ENCODE assay signal across 13 cellular contexts in genomic region chr21:45513003-45513706, GRCh38. TPM values are rescaled to one million over a fixed set of nuclear protein-coding genes. Genes with fewer than 3 reads are reported as not detected.
DNase-seq lines count a peak whose midpoint lies in the region; ATAC-seq and TF ChIP-seq lines count a peak whose summit lies in the region.
"Had no signal": no experiment of that assay in that cellular context is flagged by ENCODE, and none has a peak within 500 bp of the region (broad histone marks: within the 10 kb centered on the region; RNA-seq: fewer than 3 reads in every experiment).

No MANE protein-coding gene starts in this region.

- H3K9me2 ChIP-seq in HCT116 (ENCODE audit: insufficient read depth): no peaks in the 10 kb centered on the region

- H3K9ac ChIP-seq in HCT116 (ENCODE audit: low read length): no peak overlapping the region

- TF ChIP-seq CTCF in HCT116 (IDR thresholded peaks at IDR 0.05 in 2 of 3, conservative IDR thresholded peaks at IDR 0.05 in 1 of 3; ENCODE audit: borderline replicate concordance in 1 of 3, insufficient read depth in 1 of 3, low read depth in 2 of 3, low read length in 2 of 3) (no peak), right lobe of liver (IDR thresholded peaks at IDR 0.05) (no peak), stomach (IDR thresholded peaks at IDR 0.05) (no peak)

- intact Hi-C loops in HCT116 (cut with micrococcal nuclease) (no loop called here), right lobe of liver (cut with DNase I) (no loop called here), stomach (cut with DNase I; ENCODE audit: low total_unique reads) (no loop called here)

- TF ChIP-seq EP300 in stomach (IDR thresholded peaks at IDR 0.05): no peak

- TF ChIP-seq POLR2A in HCT116 (IDR thresholded peaks at IDR 0.05; ENCODE audit: borderline replicate concordance, extremely low read depth, insufficient read depth, insufficient read length): no peak
- no peak for TF ChIP-seq POLR2A in right lobe of liver (IDR thresholded peaks at IDR 0.05)
- no peak for TF ChIP-seq POLR2A in stomach (IDR thresholded peaks at IDR 0.05)

- H3K27ac ChIP-seq in HCT116 (ENCODE audit: low read depth, low read length): no peak overlapping the region
- peak overlapping the region in 1 of 3 donors; percentile 1 for H3K27ac ChIP-seq in right lobe of liver
- peak overlapping the region; percentile 74 to 89 (median 76) for H3K27ac ChIP-seq in stomach

- RAD21 ChIA-PET in HCT116 (lab: Charles Lee; ENCODE audit: low non-redundant PET in 1 of 2, low total read pairs in 2 of 2, uncharacterized antibody in 2 of 2, unreplicated experiment in 2 of 2): no interaction called here

- POLR2A ChIA-PET in HCT116 (lab: Charles Lee): no interaction called here

- ATAC-seq in HCT116 (peak; percentile 8; the same call in 1 of the 2 replicates), right lobe of liver (peak; percentile 13 to 50 (median 46)), GM19035 (IDR thresholded peaks at IDR 0.05; ENCODE audit: unreplicated experiment) (no peak)
- ATAC-seq: naive thymus-derived CD8-positive, alpha-beta T cell; stimulated activated effector memory CD8-positive, alpha-beta T cell treated with anti-CD3 and anti-CD28 coated beads, Interleukin-12 subunit alpha, Interleukin-12 subunit beta, amount 100 ng/mL, for 72 hours had no signal

- H3K9me3 ChIP-seq in HCT116 (ENCODE audit: control insufficient read depth in 1 of 2, insufficient read depth in 1 of 2, low read depth in 1 of 2, low read length in 2 of 2): no peaks in the 10 kb centered on the region
- H3K9me3 ChIP-seq in right lobe of liver: no peaks in the 10 kb centered on the region
- peaks cover 0 to 1% (median under 1%) of the 10 kb centered on the region in 4 donors for H3K9me3 ChIP-seq in stomach

- H3K36me3 ChIP-seq in HCT116 (ENCODE audit: control insufficient read depth in 1 of 2, insufficient read depth in 2 of 2, low read length in 2 of 2) (peaks cover 4 to 6% of the 10 kb centered on the region in 2 experiments; a peak in 2 of 4 replicates), right lobe of liver (peaks cover 0 to 29% (median 13%) of the 10 kb centered on the region in 4 donors), stomach (peaks cover 0 to 66% (median 45%) of the 10 kb centered on the region in 4 donors)

- WGBS in right lobe of liver (ENCODE audit: insufficient coverage, low coverage, low lambda C conversion rate, missing lambda C conversion rate): 17% methylated on average over 6 of the region's 19 CpGs
- WGBS in stomach, 5 donors: 32 to 55% (median 39%) methylated on average over 14 to 19 of the region's 19 CpGs

- no peak overlapping the region for H2AFZ ChIP-seq in HCT116 (ENCODE audit: low read depth, low read length, poor library complexity, severe bottlenecking)

- BruUV-seq in HCT116 (replicated peaks; lab: Mats Ljungman, UMichigan): TSS peak; percentile 39

- CTCF ChIA-PET in HCT116 (lab: Charles Lee): no interaction called here

- no peaks in the 10 kb centered on the region; a peak in 1 of 4 replicates for H3K4me1 ChIP-seq in HCT116 (ENCODE audit: control insufficient read depth in 1 of 2, insufficient read depth in 2 of 2, low read length in 2 of 2)
- H3K4me1 ChIP-seq in right lobe of liver: peaks cover 0 to 32% (median 10%) of the 10 kb centered on the region in 4 donors
- H3K4me1 ChIP-seq in stomach: peaks cover 28 to 52% (median 43%) of the 10 kb centered on the region in 4 donors

- peaks cover 17% of the 10 kb centered on the region for H3K79me2 ChIP-seq in HCT116 (ENCODE audit: insufficient read depth, low read length)

- DNase-seq in HCT116 (ENCODE audit: low read depth, low spot score): no peak
- peak; percentile 18 for DNase-seq in astrocyte of the hippocampus (ENCODE audit: low read depth, low spot score)
- peak; percentile 37 to 74 (median 68) for DNase-seq in right lobe of liver
- peak; percentile 91 for DNase-seq in stomach
- DNase-seq in hepatic stellate cell (ENCODE audit: low spot score): no peak
- DNase-seq in anterior cingulate cortex (lab: John Stamatoyannopoulos, UW): no peak
- DNase-seq: activated T-cell treated with anti-CD3 and anti-CD28 coated beads, Interleukin-2, amount 50 U/mL, for 24 hours; KBM-7; NCI-H2107; OCI-M1 had no signal

- H3K27me3 ChIP-seq in HCT116 (ENCODE audit: insufficient read depth, low read length): no peaks in the 10 kb centered on the region
- H3K27me3 ChIP-seq in right lobe of liver: no peaks in the 10 kb centered on the region
- no peaks in the 10 kb centered on the region for H3K27me3 ChIP-seq in stomach

- H3K4me3 ChIP-seq in HCT116 (replicated peaks in 1 of 2; ENCODE audit: low read depth in 1 of 2, low read length in 2 of 2): no peak overlapping the region
- no peak overlapping the region for H3K4me3 ChIP-seq in right lobe of liver
- no peak overlapping the region for H3K4me3 ChIP-seq in stomach

- H4K20me1 ChIP-seq in HCT116 (ENCODE audit: insufficient read depth): no peaks in the 10 kb centered on the region

- no peak for TF ChIP-seq RAD21 in HCT116 (IDR thresholded peaks at IDR 0.05; ENCODE audit: low read depth)

- no peak overlapping the region for H3K4me2 ChIP-seq in HCT116 (ENCODE audit: low read length)

TF ChIP-seq in HCT116, 20 proteins besides CTCF, POLR2A, EP300 and RAD21:
- TF ChIP-seq FOSL1 (IDR thresholded peaks at IDR 0.05; ENCODE audit: low read depth): no peak
- TF ChIP-seq ZFX (IDR thresholded peaks at IDR 0.05): no peak
- TF ChIP-seq TCF7L2 (IDR thresholded peaks at IDR 0.05; ENCODE audit: borderline replicate concordance, extremely low read depth, insufficient read depth, insufficient read length): no peak
- no peak for TF ChIP-seq POLR2AphosphoS5 (IDR thresholded peaks at IDR 0.05; ENCODE audit: low read depth, low read length)
- no peak for TF ChIP-seq MAX (IDR thresholded peaks at IDR 0.05)
- no peak for TF ChIP-seq JUND (IDR thresholded peaks at IDR 0.05)
- no peak for TF ChIP-seq EZH2phosphoT487 (IDR thresholded peaks at IDR 0.05; ENCODE audit: borderline replicate concordance)
- no peak for TF ChIP-seq REST (IDR thresholded peaks at IDR 0.05; ENCODE audit: low read depth)
- TF ChIP-seq CEBPB (IDR thresholded peaks at IDR 0.05; ENCODE audit: low read depth): no peak
- no peak for TF ChIP-seq ZBTB33 (IDR thresholded peaks at IDR 0.05; ENCODE audit: extremely low read depth, insufficient replicate concordance, low read length)
TF ChIP-seq in HCT116: peak in this region for 0.

RNA-seq across cellular contexts. Expression of gene SLC19A1, which starts 29.1 kb away (rescaled TPM):
- total RNA-seq in HCT116 (2021; ENCODE audit: unreplicated experiment): 50.2 TPM
- polyA plus RNA-seq in HCT116 (2012): 23.8 and 27.8 TPM in 2 replicates
- 10 to 100 TPM in 4 of 6 experiments, 1 to 10 TPM in 2; 4.5 to 24.5 (median 15.7) TPM for total RNA-seq in right lobe of liver
- 10 to 100 TPM in 1 of 5 donors, 1 to 10 TPM in 4; 3.1 to 23.3 (median 3.9) TPM for total RNA-seq in stomach
- polyA plus RNA-seq in stomach: 1 to 10 TPM; 2.9 to 9.9 (median 6.7) TPM

Comparison
In these comparisons a context has a peak if more than half of its experiments do, and no peak if none do; other contexts are left out.
1. DNase-seq: peak in astrocyte of the hippocampus (single experiment), right lobe of liver (3 of 3) and stomach (single experiment); none in HCT116 (single experiment), hepatic stellate cell (single experiment) and anterior cingulate cortex (0 of 58).